ENCODE assay signal across 25 cellular contexts in genomic region chr11:117579148-117579547, GRCh38.
DNase-seq lines count a peak whose midpoint lies in the region; ATAC-seq, FAIRE-seq and TF ChIP-seq lines count a peak whose summit lies in the region.
"Had no signal": no experiment of that assay in that cellular context is flagged by ENCODE, and none has a peak within 500 bp of the region (broad histone marks: within the 10 kb centered on the region; RNA-seq: fewer than 3 reads in every experiment).

No MANE protein-coding gene starts in this region.

- CTCF ChIA-PET in K562 (lab: Yijun Ruan, JAX; ENCODE audit: low intra/inter-chr PET ratio), result no interaction called here

- H3K36me3 ChIP-seq in right atrium auricular region, result no peaks in the 10 kb centered on the region
- H3K36me3 ChIP-seq in K562 (ENCODE audit: control insufficient read depth, insufficient read depth, low read length), result no peaks in the 10 kb centered on the region
- no peaks in the 10 kb centered on the region for H3K36me3 ChIP-seq in upper lobe of right lung
- H3K36me3 ChIP-seq: BE2C had no signal

- DNase-seq in cardiac septum (ENCODE audit: low spot score) (peak; percentile 33), right atrium auricular region (ENCODE audit: low spot score) (no peak), NCI-H187 treated with DMSO at 0.1 percent for 48 hours (lab: John Stamatoyannopoulos, UW) (peak; percentile 23), K562 (ENCODE audit: extremely low read depth in 1 of 4, low spot score in 3 of 4) (no peak), upper lobe of right lung (no peak), hypothalamus (lab: John Stamatoyannopoulos, UW) (no peak), GM19239 (ENCODE audit: insufficient read length, low spot score) (no peak)
- DNase-seq: BE2C; CD4-positive, CD25-positive, alpha-beta regulatory T cell; DMS 273 treated with DMSO at 0.1 percent for 48 hours; Karpas-422; NCI-H1092; NCI-H1436; NCI-H1930; NCI-H2171; NCI-H524 treated with DMSO at 0.1 percent for 48 hours; NCI-H82; PC-3; RPMI8226; SHP77; SW 1271 had no signal

- no peaks in the 10 kb centered on the region for H3K27me3 ChIP-seq in right atrium auricular region
- H3K27me3 ChIP-seq in K562 (ENCODE audit: control insufficient read depth in 2 of 2, insufficient read depth in 2 of 2, low read length in 2 of 2), result peaks cover 0 to 15% of the 10 kb centered on the region in 2 experiments; a peak in 2 of 5 replicates
- H3K27me3 ChIP-seq in upper lobe of right lung, result no peaks in the 10 kb centered on the region
- H3K27me3 ChIP-seq: BE2C had no signal

- no peak overlapping the region for H3K4me3 ChIP-seq in right atrium auricular region
- no peak overlapping the region for H3K4me3 ChIP-seq in K562
- no peak overlapping the region for H3K4me3 ChIP-seq in upper lobe of right lung

- H3K79me2 ChIP-seq in K562 (ENCODE audit: control insufficient read depth, insufficient read depth, low read length), result no peaks in the 10 kb centered on the region

- in situ Hi-C loops in K562 (cut with MboI), result no loop called here

- TF ChIP-seq CTCF in right atrium auricular region (IDR thresholded peaks at IDR 0.05) (no peak), K562 (IDR thresholded peaks at IDR 0.05 in 2 of 3, conservative IDR thresholded peaks at IDR 0.05 in 1 of 3; ENCODE audit: insufficient read depth in 2 of 3, low read depth in 1 of 3, low read length in 3 of 3) (no peak), upper lobe of right lung (IDR thresholded peaks at IDR 0.05) (no peak)

- H3K9me1 ChIP-seq in K562 (ENCODE audit: control insufficient read depth, insufficient read depth, low read length), result no peaks in the 10 kb centered on the region

- FAIRE-seq in K562 (lab: Jason Lieb, UNC) (no peak), GM19239 (lab: Jason Lieb, UNC) (no peak)
- FAIRE-seq: GM18507, H54 had no signal

- H3K27ac ChIP-seq in right atrium auricular region (no peak overlapping the region), K562 (ENCODE audit: extremely low read depth, low read depth, low read length) (no peak overlapping the region), upper lobe of right lung (no peak overlapping the region)

- H3K4me2 ChIP-seq in K562 (ENCODE audit: insufficient read depth, low read length), result no peak overlapping the region

- WGBS in K562 (ENCODE audit: insufficient coverage, low coverage, missing lambda C conversion rate), result 0% methylated on average over 1 of the region's 1 CpG

- no peak for TF ChIP-seq EP300 in K562 (IDR thresholded peaks at IDR 0.05; ENCODE audit: low read length)

- H2AFZ ChIP-seq in K562 (ENCODE audit: low read depth, low read length), result no peak overlapping the region

- no peak for TF ChIP-seq RAD21 in K562 (CRISPR knock-in tag; conservative IDR thresholded peaks at IDR 0.05 in 1 of 2, IDR thresholded peaks at IDR 0.05 in 1 of 2)

- POLR2A ChIA-PET in K562 (lab: Yijun Ruan, JAX), result no interaction called here

- H3K9me3 ChIP-seq in right atrium auricular region, result no peaks in the 10 kb centered on the region
- H3K9me3 ChIP-seq in K562 (replicated peaks; ENCODE audit: control insufficient read depth, insufficient read depth, low read depth, low read length), result no peaks in the 10 kb centered on the region
- no peaks in the 10 kb centered on the region for H3K9me3 ChIP-seq in upper lobe of right lung
- H3K9me3 ChIP-seq: BE2C, Caco-2 had no signal

- H4K20me1 ChIP-seq in K562 (replicated peaks; ENCODE audit: control insufficient read depth, insufficient read depth, low read length), result no peaks in the 10 kb centered on the region

- intact Hi-C loops in cardiac septum (cut with DNase I) (no loop called here), K562 (cut with micrococcal nuclease) (no loop called here), upper lobe of right lung (cut with DNase I) (no loop called here)

- H3K4me1 ChIP-seq in right atrium auricular region (peaks cover 0 to 11% of the 10 kb centered on the region in 2 donors), K562 (replicated peaks in 1 of 2; ENCODE audit: control insufficient read depth in 2 of 2, insufficient read depth in 2 of 2, low read length in 2 of 2) (no peaks in the 10 kb centered on the region), upper lobe of right lung (no peaks in the 10 kb centered on the region)
- H3K4me1 ChIP-seq: Caco-2 had no signal

- no peak for ATAC-seq in K562
- peak; percentile 65 for ATAC-seq in upper lobe of right lung
- no peak for ATAC-seq in HG03342 (IDR thresholded peaks at IDR 0.05; ENCODE audit: unreplicated experiment)
- ATAC-seq: PC-3 had no signal

- TF ChIP-seq POLR2A in K562 (conservative IDR thresholded peaks at IDR 0.05), result no peak

- no peak overlapping the region for H3K9ac ChIP-seq in K562 (ENCODE audit: insufficient read depth in 1 of 2, low read depth in 2 of 2, low read length in 2 of 2)

- no TSS peak for BruUV-seq in K562 (replicated peaks; lab: Mats Ljungman, UMichigan)

TF ChIP-seq in K562, 482 proteins besides CTCF, POLR2A, EP300 and RAD21:
- TF ChIP-seq SIN3B (IDR thresholded peaks at IDR 0.05; ENCODE audit: low read depth) (no peak), SPI1 (IDR thresholded peaks at IDR 0.05; ENCODE audit: borderline replicate concordance, low read depth, low read length) (peak; percentile 60; the same call in 1 of the 2 replicates)
TF ChIP-seq in K562: peak in this region for 1.

Comparison
In these comparisons a context has a peak if more than half of its experiments do, and no peak if none do; other contexts are left out.
1. DNase-seq: peak in cardiac septum (single experiment) and NCI-H187 treated with DMSO at 0.1 percent for 48 hours (single experiment); none in right atrium auricular region (single experiment), K562 (0 of 4), upper lobe of right lung (single experiment), hypothalamus (0 of 51) and GM19239 (single experiment).